18 cellular contexts compared by ENCODE assay signal in the genomic region with DNA sequence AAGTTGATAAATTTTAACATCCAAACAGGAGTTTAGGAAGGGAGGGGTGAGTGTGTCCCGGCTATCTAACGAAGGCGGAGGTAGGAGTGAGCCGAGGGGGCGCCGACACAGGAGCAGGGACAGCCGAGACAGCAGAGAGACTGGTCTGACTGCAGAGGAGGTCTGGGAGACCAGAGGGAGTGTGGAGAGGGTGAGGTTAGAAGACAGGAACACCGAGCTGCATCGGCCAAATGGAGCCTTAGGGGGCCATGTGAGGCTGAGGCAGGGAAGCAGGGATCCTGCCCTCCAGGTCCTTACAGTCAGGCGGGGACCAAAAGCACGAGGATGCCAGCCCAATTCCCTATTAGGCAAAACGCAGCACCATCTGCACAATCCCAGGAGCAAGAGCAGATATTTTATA.
A peak's percentile ranks its signal among the peaks of the same experiment; 100 is the strongest.
DNase-seq lines count a peak whose midpoint lies in the region; ATAC-seq and TF ChIP-seq lines count a peak whose summit lies in the region.
"Had no signal": no experiment of that assay in that cellular context is flagged by ENCODE, and none has a peak within 500 bp of the region (broad histone marks: within the 10 kb centered on the region; RNA-seq: fewer than 3 reads in every experiment).

No MANE protein-coding gene starts in this region.

- no peaks in the 10 kb centered on the region for H3K36me3 ChIP-seq in ascending aorta

- TF ChIP-seq CTCF in ascending aorta (IDR thresholded peaks at IDR 0.05), result no peak

- H3K27me3 ChIP-seq in ascending aorta, result no peaks in the 10 kb centered on the region
- H3K27me3 ChIP-seq: BLaER1 had no signal

- H3K4me3 ChIP-seq in ascending aorta, result no peak overlapping the region
- H3K4me3 ChIP-seq: BLaER1 had no signal

- intact Hi-C loops in ascending aorta (cut with DNase I), result no loop called here

- H3K9me3 ChIP-seq in ascending aorta, result no peaks in the 10 kb centered on the region
- H3K9me3 ChIP-seq: BLaER1 had no signal

- peak overlapping the region; percentile 52 to 58 for H3K27ac ChIP-seq in ascending aorta
- H3K27ac ChIP-seq: BLaER1 had no signal

- no peak for ATAC-seq in left lobe of liver
- ATAC-seq in stimulated activated naive CD8-positive, alpha-beta T cell treated with anti-CD3 and anti-CD28 coated beads, Interleukin-15, Interleukin-2, amounts not matched to agents 100 U/mL and 50 U/mL, for 24 hours, result no peak
- ATAC-seq: HepG2, Right ventricle myocardium inferior had no signal

- DNase-seq in activated effector memory CD4-positive, alpha-beta T cell treated with anti-CD3 and anti-CD28 coated beads, Interleukin-2, amount 50 U/mL, for 16 hours, result peak; percentile 13
- no peak for DNase-seq in activated effector memory CD4-positive, alpha-beta T cell treated with Interleukin-2 at 50 U/mL for 16 hours
- DNase-seq in ascending aorta (ENCODE audit: low spot score in 2 of 2) (peak in 1 of 2 donors; percentile 61), left lobe of liver (ENCODE audit: low spot score) (peak; percentile 44), DMS 273 (lab: John Stamatoyannopoulos, UW; ENCODE audit: unreplicated experiment) (no peak), globus pallidus (ENCODE audit: low spot score) (no peak), dedifferentiated amniotic fluid mesenchymal stem cell (ENCODE audit: extremely low spot score) (no peak)
- DNase-seq in stimulated activated naive CD8-positive, alpha-beta T cell treated with anti-CD3 and anti-CD28 coated beads, Interleukin-15, Interleukin-2, amounts not matched to agents 100 U/mL and 50 U/mL, for 24 hours, result no peak
- DNase-seq: CD8-positive, alpha-beta memory T cell; GDM1; KG1; NCI-H1436 treated with DMSO at 0.1 percent for 48 hours; NCI-H2081; NCI-H2227 treated with DMSO at 0.1 percent for 48 hours; NCI-H524 had no signal

- peaks cover 4 to 17% of the 10 kb centered on the region in 2 donors for H3K4me1 ChIP-seq in ascending aorta

Comparison
In these comparisons a context has a peak if more than half of its experiments do, and no peak if none do; other contexts are left out.
1. DNase-seq: peak in activated effector memory CD4-positive, alpha-beta T cell treated with anti-CD3 and anti-CD28 coated beads, Interleukin-2, amount 50 U/mL, for 16 hours (single experiment) and left lobe of liver (single experiment); none in activated effector memory CD4-positive, alpha-beta T cell treated with Interleukin-2 at 50 U/mL for 16 hours (single experiment), DMS 273 (single experiment), stimulated activated naive CD8-positive, alpha-beta T cell treated with anti-CD3 and anti-CD28 coated beads, Interleukin-15, Interleukin-2, amounts not matched to agents 100 U/mL and 50 U/mL, for 24 hours (single experiment), globus pallidus (single experiment) and dedifferentiated amniotic fluid mesenchymal stem cell (single experiment).